ENCODE assay signal across 28 cellular contexts in genomic region chr13:109152941-109153340, GRCh38.
"Had no signal": no experiment of that assay in that cellular context is flagged by ENCODE, and none has a peak within 500 bp of the region (broad histone marks: within the 10 kb centered on the region; RNA-seq: fewer than 3 reads in every experiment).

No MANE protein-coding gene starts in this region.

- ATAC-seq: activated CD8-positive, alpha-beta memory T cell treated with anti-CD3 and anti-CD28 coated beads, Interleukin-2, amount 10 ng/mL, durations not matched to agents 7 days and 5 days; activated CD8-positive, alpha-beta T cell treated with anti-CD3 and anti-CD28 coated beads for 36 hours; activated naive CD8-positive, alpha-beta T cell treated with anti-CD3 and anti-CD28 coated beads, Interleukin-2, amount 50 U/mL, for 24 hours; left cardiac atrium; right lobe of liver; stimulated activated naive B cell treated with anti-CD40 and anti-IgM and Interleukin-4, amounts not matched to agents 10 μg/mL and 1 μg/mL and 100 μg/mL, for 72 hours had no signal

- H3K9me3 Mint-ChIP-seq: activated CD4-positive, alpha-beta T cell treated with anti-CD3 and anti-CD28 coated beads, Interleukin-2, amount 10 ng/mL, durations not matched to agents 7 days and 5 days; activated CD8-positive, alpha-beta T cell treated with anti-CD3 and anti-CD28 coated beads for 36 hours; activated naive CD8-positive, alpha-beta T cell treated with anti-CD3 and anti-CD28 coated beads, Interleukin-2, amount 50 U/mL, for 24 hours; immature natural killer cell; memory B cell; stimulated activated naive B cell treated with anti-CD40 and anti-IgM and Interleukin-4, amounts not matched to agents 10 μg/mL and 1 μg/mL and 100 μg/mL, for 72 hours; T-helper 2 cell treated with Interferon-gamma antibody and Interleukin-4, amounts not matched to agents 5 μg/mL and 100 μg/mL, for 36 hours had no signal

- H3K36me3 Mint-ChIP-seq: activated CD8-positive, alpha-beta memory T cell treated with anti-CD3 and anti-CD28 coated beads, Interleukin-2, amount 10 ng/mL, durations not matched to agents 7 days and 5 days; immature natural killer cell; memory B cell; stimulated activated naive B cell treated with anti-CD40 and anti-IgM and Interleukin-4, amounts not matched to agents 10 μg/mL and 1 μg/mL and 100 μg/mL, for 72 hours had no signal

- H3K9me3 ChIP-seq: right lobe of liver, transverse colon, vagina had no signal

- H3K27me3 ChIP-seq: brain microvascular endothelial cell, right lobe of liver, vagina had no signal

- H3K4me2 ChIP-seq: smooth muscle cell had no signal

- H3K36me3 ChIP-seq: brain microvascular endothelial cell, right lobe of liver, transverse colon, vagina, WERI-Rb-1 had no signal

- H3K27me3 Mint-ChIP-seq: activated CD8-positive, alpha-beta T cell treated with anti-CD3 and anti-CD28 coated beads for 36 hours had no signal

- DNase-seq: activated CD4-positive, alpha-beta T cell treated with anti-CD3 and anti-CD28 coated beads, Interleukin-2, amount 10 ng/mL, durations not matched to agents 7 days and 5 days; activated CD4-positive, CD25-positive, alpha-beta regulatory T cell treated with anti-CD3 and anti-CD28 coated beads, Interleukin-2, amount 50 U/mL, for 72 hours; activated CD8-positive, alpha-beta memory T cell treated with anti-CD3 and anti-CD28 coated beads, Interleukin-2, amount 10 ng/mL, durations not matched to agents 7 days and 5 days; activated CD8-positive, alpha-beta T cell treated with anti-CD3 and anti-CD28 coated beads for 36 hours; activated gamma-delta T cell; activated naive CD4-positive, alpha-beta T cell treated with anti-CD3 and anti-CD28 coated beads, Interleukin-2, amount 50 U/mL, for 16 hours; activated naive CD8-positive, alpha-beta T cell treated with anti-CD3 and anti-CD28 coated beads, Interleukin-2, amount 50 U/mL, for 24 hours; activated T-cell treated with anti-CD3 and anti-CD28 coated beads for 4 hours; anterior cingulate cortex; brain microvascular endothelial cell; central memory CD4-positive, alpha-beta T cell; dermis blood vessel endothelial cell; effector CD8-positive, alpha-beta T cell; foreskin melanocyte; immature natural killer cell; left cardiac atrium; nucleus accumbens; posterior cingulate gyrus; right lobe of liver; stimulated activated CD4-positive, alpha-beta T cell treated with anti-CD3 and anti-CD28 coated beads, Interleukin-2, amount 100 ng/mL, for 48 hours; stimulated activated CD8-positive, alpha-beta memory T cell treated with anti-CD3 and anti-CD28 coated beads, Interleukin-4, amount 100 ng/mL, for 48 hours; stimulated activated naive B cell treated with anti-CD40 and anti-IgM and Interleukin-4, amounts not matched to agents 10 μg/mL and 1 μg/mL and 100 μg/mL, for 72 hours; transverse colon; WERI-Rb-1 had no signal

- H3K4me3 Mint-ChIP-seq: activated CD4-positive, alpha-beta T cell treated with anti-CD3 and anti-CD28 coated beads, Interleukin-2, amount 10 ng/mL, durations not matched to agents 7 days and 5 days; activated CD8-positive, alpha-beta memory T cell treated with anti-CD3 and anti-CD28 coated beads, Interleukin-2, amount 10 ng/mL, durations not matched to agents 7 days and 5 days; activated CD8-positive, alpha-beta T cell treated with anti-CD3 and anti-CD28 coated beads for 36 hours; activated naive CD8-positive, alpha-beta T cell treated with anti-CD3 and anti-CD28 coated beads, Interleukin-2, amount 50 U/mL, for 24 hours; immature natural killer cell; memory B cell; stimulated activated naive B cell treated with anti-CD40 and anti-IgM and Interleukin-4, amounts not matched to agents 10 μg/mL and 1 μg/mL and 100 μg/mL, for 72 hours; T-helper 2 cell treated with Interferon-gamma antibody and Interleukin-4, amounts not matched to agents 5 μg/mL and 100 μg/mL, for 36 hours had no signal

- H3K27ac Mint-ChIP-seq: activated CD4-positive, alpha-beta T cell treated with anti-CD3 and anti-CD28 coated beads, Interleukin-2, amount 10 ng/mL, durations not matched to agents 7 days and 5 days; activated CD8-positive, alpha-beta memory T cell treated with anti-CD3 and anti-CD28 coated beads, Interleukin-2, amount 10 ng/mL, durations not matched to agents 7 days and 5 days; activated CD8-positive, alpha-beta T cell treated with anti-CD3 and anti-CD28 coated beads for 36 hours; activated naive CD8-positive, alpha-beta T cell treated with anti-CD3 and anti-CD28 coated beads, Interleukin-2, amount 50 U/mL, for 24 hours; immature natural killer cell; memory B cell; stimulated activated naive B cell treated with anti-CD40 and anti-IgM and Interleukin-4, amounts not matched to agents 10 μg/mL and 1 μg/mL and 100 μg/mL, for 72 hours; T-helper 2 cell treated with Interferon-gamma antibody and Interleukin-4, amounts not matched to agents 5 μg/mL and 100 μg/mL, for 36 hours had no signal

- H3K4me3 ChIP-seq: right lobe of liver, smooth muscle cell, transverse colon, vagina had no signal

- H3K4me1 Mint-ChIP-seq: activated CD4-positive, alpha-beta T cell treated with anti-CD3 and anti-CD28 coated beads, Interleukin-2, amount 10 ng/mL, durations not matched to agents 7 days and 5 days; activated CD8-positive, alpha-beta memory T cell treated with anti-CD3 and anti-CD28 coated beads, Interleukin-2, amount 10 ng/mL, durations not matched to agents 7 days and 5 days; activated naive CD8-positive, alpha-beta T cell treated with anti-CD3 and anti-CD28 coated beads, Interleukin-2, amount 50 U/mL, for 24 hours; immature natural killer cell; memory B cell had no signal

- H3K4me1 ChIP-seq: right lobe of liver, transverse colon had no signal

- H3K27ac ChIP-seq: right lobe of liver, transverse colon, vagina, WERI-Rb-1 had no signal
